1 cellular context compared by ENCODE assay signal in the genomic region with DNA sequence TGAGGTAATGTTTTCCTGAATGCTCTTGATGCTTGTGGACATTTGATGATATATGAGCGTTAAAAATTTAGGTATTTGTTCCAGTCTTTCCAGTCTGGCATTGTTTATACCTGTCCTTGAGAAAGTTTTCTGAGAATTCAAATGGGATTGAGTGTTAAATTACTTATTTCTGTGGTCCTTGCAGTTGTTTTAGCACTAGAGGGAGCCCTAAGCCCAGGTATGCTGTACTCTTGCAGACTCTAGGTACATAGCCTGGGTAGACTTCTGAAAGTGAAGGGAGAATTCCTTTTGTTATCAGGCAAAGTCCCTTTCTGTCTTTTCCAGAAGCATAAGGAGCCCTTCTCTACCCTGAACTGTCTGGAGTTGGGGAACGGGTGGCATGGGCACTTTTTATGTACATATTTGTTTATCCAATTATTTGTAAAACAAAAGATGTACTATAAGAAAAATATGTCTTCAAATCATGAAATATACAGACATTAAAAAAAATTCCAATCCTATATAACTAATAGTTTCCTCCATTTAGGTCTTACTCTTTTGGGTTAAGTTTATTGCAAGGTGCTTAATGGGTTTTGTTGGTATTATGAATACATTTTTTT.
TF ChIP-seq lines count a peak whose summit lies in the region.

No MANE protein-coding gene starts in this region.

TF ChIP-seq in HepG2, 621 proteins besides CTCF, POLR2A, EP300 and RAD21 (continued from another document):
- TF ChIP-seq, protein P1, sequence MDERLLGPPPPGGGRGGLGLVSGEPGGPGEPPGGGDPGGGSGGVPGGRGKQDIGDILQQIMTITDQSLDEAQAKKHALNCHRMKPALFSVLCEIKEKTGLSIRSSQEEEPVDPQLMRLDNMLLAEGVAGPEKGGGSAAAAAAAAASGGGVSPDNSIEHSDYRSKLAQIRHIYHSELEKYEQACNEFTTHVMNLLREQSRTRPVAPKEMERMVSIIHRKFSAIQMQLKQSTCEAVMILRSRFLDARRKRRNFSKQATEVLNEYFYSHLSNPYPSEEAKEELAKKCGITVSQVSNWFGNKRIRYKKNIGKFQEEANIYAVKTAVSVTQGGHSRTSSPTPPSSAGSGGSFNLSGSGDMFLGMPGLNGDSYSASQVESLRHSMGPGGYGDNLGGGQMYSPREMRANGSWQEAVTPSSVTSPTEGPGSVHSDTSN (CRISPR knock-in tag; IDR thresholded peaks at IDR 0.05), result no peak
- TF ChIP-seq, protein P2, sequence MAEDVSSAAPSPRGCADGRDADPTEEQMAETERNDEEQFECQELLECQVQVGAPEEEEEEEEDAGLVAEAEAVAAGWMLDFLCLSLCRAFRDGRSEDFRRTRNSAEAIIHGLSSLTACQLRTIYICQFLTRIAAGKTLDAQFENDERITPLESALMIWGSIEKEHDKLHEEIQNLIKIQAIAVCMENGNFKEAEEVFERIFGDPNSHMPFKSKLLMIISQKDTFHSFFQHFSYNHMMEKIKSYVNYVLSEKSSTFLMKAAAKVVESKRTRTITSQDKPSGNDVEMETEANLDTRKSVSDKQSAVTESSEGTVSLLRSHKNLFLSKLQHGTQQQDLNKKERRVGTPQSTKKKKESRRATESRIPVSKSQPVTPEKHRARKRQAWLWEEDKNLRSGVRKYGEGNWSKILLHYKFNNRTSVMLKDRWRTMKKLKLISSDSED (CRISPR knock-in tag; IDR thresholded peaks at IDR 0.05), result no peak
- TF ChIP-seq SMC3 (IDR thresholded peaks at IDR 0.05; ENCODE audit: low read length), result peak; percentile 78
- TF ChIP-seq, protein P3, sequence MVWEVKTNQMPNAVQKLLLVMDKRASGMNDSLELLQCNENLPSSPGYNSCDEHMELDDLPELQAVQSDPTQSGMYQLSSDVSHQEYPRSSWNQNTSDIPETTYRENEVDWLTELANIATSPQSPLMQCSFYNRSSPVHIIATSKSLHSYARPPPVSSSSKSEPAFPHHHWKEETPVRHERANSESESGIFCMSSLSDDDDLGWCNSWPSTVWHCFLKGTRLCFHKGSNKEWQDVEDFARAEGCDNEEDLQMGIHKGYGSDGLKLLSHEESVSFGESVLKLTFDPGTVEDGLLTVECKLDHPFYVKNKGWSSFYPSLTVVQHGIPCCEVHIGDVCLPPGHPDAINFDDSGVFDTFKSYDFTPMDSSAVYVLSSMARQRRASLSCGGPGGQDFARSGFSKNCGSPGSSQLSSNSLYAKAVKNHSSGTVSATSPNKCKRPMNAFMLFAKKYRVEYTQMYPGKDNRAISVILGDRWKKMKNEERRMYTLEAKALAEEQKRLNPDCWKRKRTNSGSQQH (CRISPR knock-in tag; IDR thresholded peaks at IDR 0.05; ENCODE audit: low read depth), result no peak
